Comparison of ENCODE assay signal across 2 cellular contexts in the genomic region with DNA sequence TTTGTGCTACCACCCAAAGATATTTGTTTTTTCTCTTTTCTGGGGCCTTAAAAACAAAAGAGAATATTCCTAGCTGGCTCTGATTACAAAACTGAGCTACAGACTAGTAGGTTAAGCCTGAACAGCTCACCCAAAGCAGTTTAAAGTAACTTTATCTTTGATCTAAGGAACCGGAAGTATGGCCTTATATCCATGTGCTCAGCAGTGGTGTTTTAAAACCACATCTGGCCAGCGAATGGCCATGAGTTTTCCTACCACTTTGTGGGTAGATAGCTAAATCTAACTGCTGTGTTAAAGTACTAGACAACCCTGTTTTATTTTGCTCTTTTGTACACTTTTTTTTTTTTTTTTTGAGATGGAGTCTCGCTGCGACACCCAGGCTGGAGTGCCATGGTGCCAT.
TF ChIP-seq lines count a peak whose summit lies in the region.

No MANE protein-coding gene starts in this region.

TF ChIP-seq in A549, 52 proteins besides CTCF, POLR2A, EP300 and RAD21 (continued from another document):
- TF ChIP-seq, protein P1, sequence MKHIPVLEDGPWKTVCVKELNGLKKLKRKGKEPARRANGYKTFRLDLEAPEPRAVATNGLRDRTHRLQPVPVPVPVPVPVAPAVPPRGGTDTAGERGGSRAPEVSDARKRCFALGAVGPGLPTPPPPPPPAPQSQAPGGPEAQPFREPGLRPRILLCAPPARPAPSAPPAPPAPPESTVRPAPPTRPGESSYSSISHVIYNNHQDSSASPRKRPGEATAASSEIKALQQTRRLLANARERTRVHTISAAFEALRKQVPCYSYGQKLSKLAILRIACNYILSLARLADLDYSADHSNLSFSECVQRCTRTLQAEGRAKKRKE (CRISPR knock-in tag; IDR thresholded peaks at IDR 0.05; ENCODE audit: low read depth) = no peak
- TF ChIP-seq HEYL (CRISPR knock-in tag; IDR thresholded peaks at IDR 0.05) = no peak
- TF ChIP-seq, protein P2, sequence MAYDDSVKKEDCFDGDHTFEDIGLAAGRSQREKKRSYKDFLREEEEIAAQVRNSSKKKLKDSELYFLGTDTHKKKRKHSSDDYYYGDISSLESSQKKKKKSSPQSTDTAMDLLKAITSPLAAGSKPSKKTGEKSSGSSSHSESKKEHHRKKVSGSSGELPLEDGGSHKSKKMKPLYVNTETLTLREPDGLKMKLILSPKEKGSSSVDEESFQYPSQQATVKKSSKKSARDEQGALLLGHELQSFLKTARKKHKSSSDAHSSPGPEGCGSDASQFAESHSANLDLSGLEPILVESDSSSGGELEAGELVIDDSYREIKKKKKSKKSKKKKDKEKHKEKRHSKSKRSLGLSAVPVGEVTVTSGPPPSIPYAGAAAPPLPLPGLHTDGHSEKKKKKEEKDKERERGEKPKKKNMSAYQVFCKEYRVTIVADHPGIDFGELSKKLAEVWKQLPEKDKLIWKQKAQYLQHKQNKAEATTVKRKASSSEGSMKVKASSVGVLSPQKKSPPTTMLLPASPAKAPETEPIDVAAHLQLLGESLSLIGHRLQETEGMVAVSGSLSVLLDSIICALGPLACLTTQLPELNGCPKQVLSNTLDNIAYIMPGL (CRISPR knock-in tag; IDR thresholded peaks at IDR 0.05; ENCODE audit: borderline replicate concordance) = no peak
- no peak for TF ChIP-seq SMC3 (IDR thresholded peaks at IDR 0.05)
- TF ChIP-seq FOSL2 (IDR thresholded peaks at IDR 0.05) = no peak
- no peak for TF ChIP-seq FOSL2 (CRISPR knock-in tag; IDR thresholded peaks at IDR 0.05)
- TF ChIP-seq CEBPB (IDR thresholded peaks at IDR 0.05) = no peak
- TF ChIP-seq, protein P3, sequence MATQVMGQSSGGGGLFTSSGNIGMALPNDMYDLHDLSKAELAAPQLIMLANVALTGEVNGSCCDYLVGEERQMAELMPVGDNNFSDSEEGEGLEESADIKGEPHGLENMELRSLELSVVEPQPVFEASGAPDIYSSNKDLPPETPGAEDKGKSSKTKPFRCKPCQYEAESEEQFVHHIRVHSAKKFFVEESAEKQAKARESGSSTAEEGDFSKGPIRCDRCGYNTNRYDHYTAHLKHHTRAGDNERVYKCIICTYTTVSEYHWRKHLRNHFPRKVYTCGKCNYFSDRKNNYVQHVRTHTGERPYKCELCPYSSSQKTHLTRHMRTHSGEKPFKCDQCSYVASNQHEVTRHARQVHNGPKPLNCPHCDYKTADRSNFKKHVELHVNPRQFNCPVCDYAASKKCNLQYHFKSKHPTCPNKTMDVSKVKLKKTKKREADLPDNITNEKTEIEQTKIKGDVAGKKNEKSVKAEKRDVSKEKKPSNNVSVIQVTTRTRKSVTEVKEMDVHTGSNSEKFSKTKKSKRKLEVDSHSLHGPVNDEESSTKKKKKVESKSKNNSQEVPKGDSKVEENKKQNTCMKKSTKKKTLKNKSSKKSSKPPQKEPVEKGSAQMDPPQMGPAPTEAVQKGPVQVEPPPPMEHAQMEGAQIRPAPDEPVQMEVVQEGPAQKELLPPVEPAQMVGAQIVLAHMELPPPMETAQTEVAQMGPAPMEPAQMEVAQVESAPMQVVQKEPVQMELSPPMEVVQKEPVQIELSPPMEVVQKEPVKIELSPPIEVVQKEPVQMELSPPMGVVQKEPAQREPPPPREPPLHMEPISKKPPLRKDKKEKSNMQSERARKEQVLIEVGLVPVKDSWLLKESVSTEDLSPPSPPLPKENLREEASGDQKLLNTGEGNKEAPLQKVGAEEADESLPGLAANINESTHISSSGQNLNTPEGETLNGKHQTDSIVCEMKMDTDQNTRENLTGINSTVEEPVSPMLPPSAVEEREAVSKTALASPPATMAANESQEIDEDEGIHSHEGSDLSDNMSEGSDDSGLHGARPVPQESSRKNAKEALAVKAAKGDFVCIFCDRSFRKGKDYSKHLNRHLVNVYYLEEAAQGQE (IDR thresholded peaks at IDR 0.05) = no peak
- TF ChIP-seq, protein P4, sequence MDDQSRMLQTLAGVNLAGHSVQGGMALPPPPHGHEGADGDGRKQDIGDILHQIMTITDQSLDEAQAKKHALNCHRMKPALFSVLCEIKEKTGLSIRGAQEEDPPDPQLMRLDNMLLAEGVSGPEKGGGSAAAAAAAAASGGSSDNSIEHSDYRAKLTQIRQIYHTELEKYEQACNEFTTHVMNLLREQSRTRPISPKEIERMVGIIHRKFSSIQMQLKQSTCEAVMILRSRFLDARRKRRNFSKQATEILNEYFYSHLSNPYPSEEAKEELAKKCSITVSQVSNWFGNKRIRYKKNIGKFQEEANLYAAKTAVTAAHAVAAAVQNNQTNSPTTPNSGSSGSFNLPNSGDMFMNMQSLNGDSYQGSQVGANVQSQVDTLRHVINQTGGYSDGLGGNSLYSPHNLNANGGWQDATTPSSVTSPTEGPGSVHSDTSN (IDR thresholded peaks at IDR 0.05) = no peak
- TF ChIP-seq RARB (CRISPR knock-in tag; IDR thresholded peaks at IDR 0.05) = no peak
- TF ChIP-seq RCOR1 (IDR thresholded peaks at IDR 0.05; ENCODE audit: low read depth, low read length) = no peak
- no peak for TF ChIP-seq CHD2 (IDR thresholded peaks at IDR 0.05; ENCODE audit: low read length, partially characterized antibody)
- TF ChIP-seq JUNB (IDR thresholded peaks at IDR 0.05) = no peak
- TF ChIP-seq, protein P5, sequence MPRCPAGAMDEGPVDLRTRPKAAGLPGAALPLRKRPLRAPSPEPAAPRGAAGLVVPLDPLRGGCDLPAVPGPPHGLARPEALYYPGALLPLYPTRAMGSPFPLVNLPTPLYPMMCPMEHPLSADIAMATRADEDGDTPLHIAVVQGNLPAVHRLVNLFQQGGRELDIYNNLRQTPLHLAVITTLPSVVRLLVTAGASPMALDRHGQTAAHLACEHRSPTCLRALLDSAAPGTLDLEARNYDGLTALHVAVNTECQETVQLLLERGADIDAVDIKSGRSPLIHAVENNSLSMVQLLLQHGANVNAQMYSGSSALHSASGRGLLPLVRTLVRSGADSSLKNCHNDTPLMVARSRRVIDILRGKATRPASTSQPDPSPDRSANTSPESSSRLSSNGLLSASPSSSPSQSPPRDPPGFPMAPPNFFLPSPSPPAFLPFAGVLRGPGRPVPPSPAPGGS (IDR thresholded peaks at IDR 0.05) = no peak
- TF ChIP-seq KDM5A (IDR thresholded peaks at IDR 0.05) = no peak

TF ChIP-seq in K562, 482 proteins besides CTCF, POLR2A, EP300 and RAD21 (continued from another document):
- TF ChIP-seq ZFX (CRISPR knock-in tag; IDR thresholded peaks at IDR 0.05) = no peak
- TF ChIP-seq SMARCA4 (IDR thresholded peaks at IDR 0.05) = no peak
- TF ChIP-seq, protein P6, sequence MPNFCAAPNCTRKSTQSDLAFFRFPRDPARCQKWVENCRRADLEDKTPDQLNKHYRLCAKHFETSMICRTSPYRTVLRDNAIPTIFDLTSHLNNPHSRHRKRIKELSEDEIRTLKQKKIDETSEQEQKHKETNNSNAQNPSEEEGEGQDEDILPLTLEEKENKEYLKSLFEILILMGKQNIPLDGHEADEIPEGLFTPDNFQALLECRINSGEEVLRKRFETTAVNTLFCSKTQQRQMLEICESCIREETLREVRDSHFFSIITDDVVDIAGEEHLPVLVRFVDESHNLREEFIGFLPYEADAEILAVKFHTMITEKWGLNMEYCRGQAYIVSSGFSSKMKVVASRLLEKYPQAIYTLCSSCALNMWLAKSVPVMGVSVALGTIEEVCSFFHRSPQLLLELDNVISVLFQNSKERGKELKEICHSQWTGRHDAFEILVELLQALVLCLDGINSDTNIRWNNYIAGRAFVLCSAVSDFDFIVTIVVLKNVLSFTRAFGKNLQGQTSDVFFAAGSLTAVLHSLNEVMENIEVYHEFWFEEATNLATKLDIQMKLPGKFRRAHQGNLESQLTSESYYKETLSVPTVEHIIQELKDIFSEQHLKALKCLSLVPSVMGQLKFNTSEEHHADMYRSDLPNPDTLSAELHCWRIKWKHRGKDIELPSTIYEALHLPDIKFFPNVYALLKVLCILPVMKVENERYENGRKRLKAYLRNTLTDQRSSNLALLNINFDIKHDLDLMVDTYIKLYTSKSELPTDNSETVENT (CRISPR knock-in tag; IDR thresholded peaks at IDR 0.05) = no peak
- no peak for TF ChIP-seq SAFB (IDR thresholded peaks at IDR 0.05; ENCODE audit: borderline replicate concordance, low read depth, low read length)
- TF ChIP-seq GABPA (tag; conservative IDR thresholded peaks at IDR 0.05; ENCODE audit: low read depth) = peak; percentile 56; the same call in 1 of the 2 replicates
- no peak for TF ChIP-seq ATF1 (CRISPR knock-in tag; IDR thresholded peaks at IDR 0.05)
- no peak for TF ChIP-seq ATF1 (tag; IDR thresholded peaks at IDR 0.05)
- no peak for TF ChIP-seq ZNF134 (CRISPR knock-in tag; conservative IDR thresholded peaks at IDR 0.05)
- TF ChIP-seq CBX2 (IDR thresholded peaks at IDR 0.05; ENCODE audit: insufficient read depth, low read length, poor library complexity, severe bottlenecking) = no peak
- TF ChIP-seq ZBTB1 (CRISPR knock-in tag; IDR thresholded peaks at IDR 0.05; ENCODE audit: borderline replicate concordance, low read depth) = no peak
- TF ChIP-seq ZNF212 (CRISPR knock-in tag; IDR thresholded peaks at IDR 0.05) = no peak
- no peak for TF ChIP-seq ZNF431 (CRISPR knock-in tag; IDR thresholded peaks at IDR 0.05)
- TF ChIP-seq NONO (IDR thresholded peaks at IDR 0.05; ENCODE audit: low read depth in 2 of 2, low read length in 1 of 2) = no peak
- TF ChIP-seq, protein P7, sequence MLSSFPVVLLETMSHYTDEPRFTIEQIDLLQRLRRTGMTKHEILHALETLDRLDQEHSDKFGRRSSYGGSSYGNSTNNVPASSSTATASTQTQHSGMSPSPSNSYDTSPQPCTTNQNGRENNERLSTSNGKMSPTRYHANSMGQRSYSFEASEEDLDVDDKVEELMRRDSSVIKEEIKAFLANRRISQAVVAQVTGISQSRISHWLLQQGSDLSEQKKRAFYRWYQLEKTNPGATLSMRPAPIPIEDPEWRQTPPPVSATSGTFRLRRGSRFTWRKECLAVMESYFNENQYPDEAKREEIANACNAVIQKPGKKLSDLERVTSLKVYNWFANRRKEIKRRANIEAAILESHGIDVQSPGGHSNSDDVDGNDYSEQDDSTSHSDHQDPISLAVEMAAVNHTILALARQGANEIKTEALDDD (IDR thresholded peaks at IDR 0.05) = peak; percentile 95
- no peak for TF ChIP-seq GABPB2 (CRISPR knock-in tag; conservative IDR thresholded peaks at IDR 0.05)
- no peak for TF ChIP-seq SMAD1 (IDR thresholded peaks at IDR 0.05; ENCODE audit: low read depth, low read length, partially characterized antibody)
- TF ChIP-seq, protein P8, sequence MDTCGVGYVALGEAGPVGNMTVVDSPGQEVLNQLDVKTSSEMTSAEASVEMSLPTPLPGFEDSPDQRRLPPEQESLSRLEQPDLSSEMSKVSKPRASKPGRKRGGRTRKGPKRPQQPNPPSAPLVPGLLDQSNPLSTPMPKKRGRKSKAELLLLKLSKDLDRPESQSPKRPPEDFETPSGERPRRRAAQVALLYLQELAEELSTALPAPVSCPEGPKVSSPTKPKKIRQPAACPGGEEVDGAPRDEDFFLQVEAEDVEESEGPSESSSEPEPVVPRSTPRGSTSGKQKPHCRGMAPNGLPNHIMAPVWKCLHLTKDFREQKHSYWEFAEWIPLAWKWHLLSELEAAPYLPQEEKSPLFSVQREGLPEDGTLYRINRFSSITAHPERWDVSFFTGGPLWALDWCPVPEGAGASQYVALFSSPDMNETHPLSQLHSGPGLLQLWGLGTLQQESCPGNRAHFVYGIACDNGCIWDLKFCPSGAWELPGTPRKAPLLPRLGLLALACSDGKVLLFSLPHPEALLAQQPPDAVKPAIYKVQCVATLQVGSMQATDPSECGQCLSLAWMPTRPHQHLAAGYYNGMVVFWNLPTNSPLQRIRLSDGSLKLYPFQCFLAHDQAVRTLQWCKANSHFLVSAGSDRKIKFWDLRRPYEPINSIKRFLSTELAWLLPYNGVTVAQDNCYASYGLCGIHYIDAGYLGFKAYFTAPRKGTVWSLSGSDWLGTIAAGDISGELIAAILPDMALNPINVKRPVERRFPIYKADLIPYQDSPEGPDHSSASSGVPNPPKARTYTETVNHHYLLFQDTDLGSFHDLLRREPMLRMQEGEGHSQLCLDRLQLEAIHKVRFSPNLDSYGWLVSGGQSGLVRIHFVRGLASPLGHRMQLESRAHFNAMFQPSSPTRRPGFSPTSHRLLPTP (IDR thresholded peaks at IDR 0.05; ENCODE audit: borderline replicate concordance, extremely low read depth, insufficient read length) = no peak
- TF ChIP-seq MECOM (CRISPR knock-in tag; IDR thresholded peaks at IDR 0.05) = no peak
- no peak for TF ChIP-seq ZNF146 (CRISPR knock-in tag; IDR thresholded peaks at IDR 0.05; ENCODE audit: unreplicated experiment)
